ENCODE assay signal across 8 cellular contexts in the genomic region with DNA sequence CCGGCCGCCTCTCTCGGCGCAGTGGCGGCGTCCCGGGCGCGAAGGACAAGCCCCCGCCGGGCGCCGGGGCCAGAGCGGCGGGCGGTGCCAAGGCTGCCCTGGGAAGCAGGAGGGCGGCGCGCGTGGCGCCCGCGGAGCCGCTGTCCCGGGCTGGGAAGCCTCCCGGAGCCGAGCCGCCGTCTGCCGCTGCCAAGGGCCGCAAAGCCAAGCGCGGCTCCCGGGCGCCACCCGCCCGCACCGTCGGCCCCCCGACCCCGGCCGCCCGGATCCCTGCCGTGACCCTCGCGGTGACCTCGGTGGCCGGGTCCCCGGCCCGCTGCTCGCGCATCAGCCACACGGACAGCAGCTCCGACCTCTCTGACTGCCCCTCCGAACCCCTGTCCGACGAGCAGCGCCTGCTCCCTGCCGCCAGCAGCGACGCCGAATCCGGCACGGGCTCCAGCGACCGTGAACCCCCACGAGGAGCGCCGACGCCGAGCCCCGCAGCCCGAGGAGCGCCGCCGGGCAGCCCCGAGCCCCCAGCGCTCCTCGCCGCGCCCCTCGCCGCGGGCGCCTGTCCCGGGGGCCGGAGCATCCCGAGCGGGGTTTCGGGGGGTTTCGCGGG. TPM values are rescaled to one million over a fixed set of nuclear protein-coding genes. Genes with fewer than 3 reads are reported as not detected.
DNase-seq lines count a peak whose midpoint lies in the region; ATAC-seq and TF ChIP-seq lines count a peak whose summit lies in the region.

No MANE protein-coding gene starts in this region.

- no peak for TF ChIP-seq CTCF in chondrocyte (IDR thresholded peaks at IDR 0.05)
- TF ChIP-seq CTCF in type B pancreatic cell (conservative IDR thresholded peaks at IDR 0.05), result no peak

- CTCF ChIA-PET in activated CD8-positive, alpha-beta memory T cell treated with anti-CD3 and anti-CD28 coated beads, Interleukin-2, amount 10 ng/mL, durations not matched to agents 7 days and 5 days (lab: Charles Lee), result no interaction called here

- peaks cover 14% of the 10 kb centered on the region for H3K4me1 Mint-ChIP-seq in activated CD8-positive, alpha-beta memory T cell treated with anti-CD3 and anti-CD28 coated beads, Interleukin-2, amount 10 ng/mL, durations not matched to agents 7 days and 5 days
- H3K4me1 Mint-ChIP-seq in chondrocyte (ENCODE audit: low read depth) (peaks cover 54% of the 10 kb centered on the region), type B pancreatic cell (ENCODE audit: unreplicated experiment) (peaks cover 24% of the 10 kb centered on the region)

- H3K4ac ChIP-seq in mesenchymal stem cell (ENCODE audit: low read depth in 1 of 2, low read length in 2 of 2), result peak overlapping the region; percentile 60 to 86

- H3K4me3 ChIP-seq in mesenchymal stem cell (ENCODE audit: insufficient read depth in 1 of 2, low read depth in 1 of 2, low read length in 2 of 2), result peak overlapping the region; percentile 91 to 96

- DNase-seq in activated CD8-positive, alpha-beta memory T cell treated with anti-CD3 and anti-CD28 coated beads for 24 hours, result peak; percentile 66
- DNase-seq in activated CD8-positive, alpha-beta memory T cell treated with anti-CD3 and anti-CD28 coated beads, Interleukin-2, amount 10 ng/mL, durations not matched to agents 7 days and 5 days, result no peak
- DNase-seq in LoVo (ENCODE audit: low spot score) (peak; percentile 9), chondrocyte (ENCODE audit: low spot score) (no peak), mesenchymal stem cell (no peak), type B pancreatic cell (ENCODE audit: extremely low spot score, unreplicated experiment) (no peak), OCI-M2 (lab: John Stamatoyannopoulos, UW; ENCODE audit: unreplicated experiment) (no peak)
- no peak for DNase-seq in central memory CD4-positive, alpha-beta T cell

- no peak overlapping the region for H3K27ac Mint-ChIP-seq in activated CD8-positive, alpha-beta memory T cell treated with anti-CD3 and anti-CD28 coated beads, Interleukin-2, amount 10 ng/mL, durations not matched to agents 7 days and 5 days
- peak overlapping the region; percentile 58 for H3K27ac Mint-ChIP-seq in chondrocyte (ENCODE audit: unreplicated experiment)
- H3K27ac Mint-ChIP-seq in type B pancreatic cell, result no peak overlapping the region

- no peaks in the 10 kb centered on the region for H3K27me3 ChIP-seq in mesenchymal stem cell (ENCODE audit: control insufficient read depth in 1 of 2, insufficient read depth in 1 of 2, low read length in 2 of 2)

- H4K8ac ChIP-seq in mesenchymal stem cell (ENCODE audit: low read length), result peak overlapping the region; percentile 12

- peak overlapping the region in 1 of 2 experiments; percentile 79 for H2BK12ac ChIP-seq in mesenchymal stem cell (ENCODE audit: low read length in 2 of 2)

- no peak overlapping the region for H2AFZ ChIP-seq in mesenchymal stem cell (ENCODE audit: low read depth, low read length)

- no peak overlapping the region for H3K4me3 Mint-ChIP-seq in activated CD8-positive, alpha-beta memory T cell treated with anti-CD3 and anti-CD28 coated beads, Interleukin-2, amount 10 ng/mL, durations not matched to agents 7 days and 5 days
- H3K4me3 Mint-ChIP-seq in chondrocyte (ENCODE audit: unreplicated experiment) (peak overlapping the region; percentile 99), type B pancreatic cell (peak overlapping the region; percentile 68)

- peaks cover 63% of the 10 kb centered on the region for H3K27me3 Mint-ChIP-seq in activated CD8-positive, alpha-beta memory T cell treated with anti-CD3 and anti-CD28 coated beads, Interleukin-2, amount 10 ng/mL, durations not matched to agents 7 days and 5 days
- H3K27me3 Mint-ChIP-seq in chondrocyte (ENCODE audit: low read depth), result no peaks in the 10 kb centered on the region
- peaks cover 12% of the 10 kb centered on the region for H3K27me3 Mint-ChIP-seq in type B pancreatic cell

- H3K4me2 ChIP-seq in mesenchymal stem cell (ENCODE audit: low read length, poor library complexity, severe bottlenecking), result peak overlapping the region; percentile 27

- 1% methylated on average over 33 of the region's 92 CpGs for WGBS in mesenchymal stem cell

- peaks cover 5% of the 10 kb centered on the region for H3K79me1 ChIP-seq in mesenchymal stem cell (replicated peaks; ENCODE audit: low read length, poor library complexity, severe bottlenecking)

- H3K36me3 ChIP-seq in mesenchymal stem cell (ENCODE audit: control insufficient read depth in 1 of 2, insufficient read depth in 2 of 2, low read depth in 1 of 2, low read length in 2 of 2), result peaks cover 18 to 27% of the 10 kb centered on the region in 2 experiments

- ATAC-seq in activated CD8-positive, alpha-beta memory T cell treated with anti-CD3 and anti-CD28 coated beads, Interleukin-2, amount 10 ng/mL, durations not matched to agents 7 days and 5 days, result no peak

- peak overlapping the region; percentile 71 for H4K91ac ChIP-seq in mesenchymal stem cell (ENCODE audit: low read length)

- peak overlapping the region; percentile 2 for H2BK120ac ChIP-seq in mesenchymal stem cell (ENCODE audit: low read depth, low read length)

- peak overlapping the region; percentile 95 for H3K9ac ChIP-seq in mesenchymal stem cell (ENCODE audit: low read length)

- peak overlapping the region in 1 of 2 experiments; percentile 55 for H3K14ac ChIP-seq in mesenchymal stem cell (ENCODE audit: low read length in 2 of 2)

- H2BK5ac ChIP-seq in mesenchymal stem cell (ENCODE audit: low read depth, low read length, poor library complexity, severe bottlenecking), result peak overlapping the region; percentile 90

- peak overlapping the region; percentile 85 to 86 for H3K18ac ChIP-seq in mesenchymal stem cell (ENCODE audit: low read depth in 1 of 2, low read length in 2 of 2)

- H2AK5ac ChIP-seq in mesenchymal stem cell (ENCODE audit: low read length, severe bottlenecking), result no peak overlapping the region

- H3K4me1 ChIP-seq in mesenchymal stem cell (ENCODE audit: control insufficient read depth, insufficient read depth, low read depth, low read length), result peaks cover 27% of the 10 kb centered on the region

- no peaks in the 10 kb centered on the region for H3K9me3 Mint-ChIP-seq in activated CD8-positive, alpha-beta memory T cell treated with anti-CD3 and anti-CD28 coated beads, Interleukin-2, amount 10 ng/mL, durations not matched to agents 7 days and 5 days (ENCODE audit: low read depth)
- H3K9me3 Mint-ChIP-seq in chondrocyte (ENCODE audit: low read depth), result peaks cover 2% of the 10 kb centered on the region
- H3K9me3 Mint-ChIP-seq in type B pancreatic cell, result no peaks in the 10 kb centered on the region

- no peaks in the 10 kb centered on the region for H3K9me3 ChIP-seq in mesenchymal stem cell (ENCODE audit: control insufficient read depth, low read length)

- H3K27ac ChIP-seq in mesenchymal stem cell (ENCODE audit: low read length, poor library complexity, severe bottlenecking), result peak overlapping the region; percentile 69

- peak overlapping the region; percentile 67 for H2BK15ac ChIP-seq in mesenchymal stem cell (ENCODE audit: low read depth, poor library complexity, severe bottlenecking)

- H3K23ac ChIP-seq in mesenchymal stem cell (ENCODE audit: low read length in 2 of 2), result no peak overlapping the region

- H3K36me3 Mint-ChIP-seq in activated CD8-positive, alpha-beta memory T cell treated with anti-CD3 and anti-CD28 coated beads, Interleukin-2, amount 10 ng/mL, durations not matched to agents 7 days and 5 days, result peaks cover 2% of the 10 kb centered on the region
- H3K36me3 Mint-ChIP-seq in chondrocyte (ENCODE audit: low read depth), result peaks cover 2% of the 10 kb centered on the region
- H3K36me3 Mint-ChIP-seq in type B pancreatic cell, result peaks cover 20% of the 10 kb centered on the region

RNA-seq across cellular contexts. Expression of a gene that starts 0.7 kb away (rescaled TPM):
- under 1 TPM; 0.41 to 0.59 TPM for total RNA-seq in activated CD8-positive, alpha-beta memory T cell treated with anti-CD3 and anti-CD28 coated beads, Interleukin-2, amount 10 ng/mL, durations not matched to agents 7 days and 5 days
- total RNA-seq in chondrocyte, result 43.9 to 54.4 TPM (median 50.8 TPM) in 3 replicates
- polyA plus RNA-seq in mesenchymal stem cell (2013, experiment 1 of 2), result 15.4 TPM
- polyA plus RNA-seq in mesenchymal stem cell (2013, experiment 2 of 2), result 15.4 TPM
- total RNA-seq in type B pancreatic cell (ENCODE audit: low replicate concordance), result 48.7 and 50.3 TPM in 2 replicates

Comparison
In these comparisons a context has a peak if more than half of its experiments do, and no peak if none do; other contexts are left out.
1. DNase-seq: peak in activated CD8-positive, alpha-beta memory T cell treated with anti-CD3 and anti-CD28 coated beads for 24 hours (single experiment) and LoVo (single experiment); none in activated CD8-positive, alpha-beta memory T cell treated with anti-CD3 and anti-CD28 coated beads, Interleukin-2, amount 10 ng/mL, durations not matched to agents 7 days and 5 days (single experiment), chondrocyte (single experiment), mesenchymal stem cell (single experiment), type B pancreatic cell (single experiment), OCI-M2 (single experiment) and central memory CD4-positive, alpha-beta T cell (single experiment).
2. RNA of a gene that starts 0.7 kb away (total RNA-seq): 43.9 to 54.4 TPM in chondrocyte and 48.7 to 50.3 TPM in type B pancreatic cell; 0.41 to 0.59 TPM in activated CD8-positive, alpha-beta memory T cell treated with anti-CD3 and anti-CD28 coated beads, Interleukin-2, amount 10 ng/mL, durations not matched to agents 7 days and 5 days; every median in the first group is over 10 times any median in the second.